In genomic region chr12:131894313-131894860, GRCh38 we compare ENCODE assay signal across 8 cellular contexts. TPM values are rescaled to one million over a fixed set of nuclear protein-coding genes. Genes with fewer than 3 reads are reported as not detected.
DNase-seq lines count a peak whose midpoint lies in the region; ATAC-seq, FAIRE-seq and TF ChIP-seq lines count a peak whose summit lies in the region.

Gene ULK1 (plus strand): TSS chr12:131894622. CDS start chr12:131895002, 380 bp downstream.

- H3K36me3 ChIP-seq in Caco-2 (ENCODE audit: control insufficient read depth, insufficient read depth, low read length) (no peaks in the 10 kb centered on the region; the same call in 1 of the 2 replicates), mesendoderm (ENCODE audit: control insufficient read depth, insufficient read depth, low read length) (no peaks in the 10 kb centered on the region)

- peaks cover 9% of the 10 kb centered on the region for H3K79me1 ChIP-seq in mesendoderm (ENCODE audit: low read length)

- no CpG with 5 or more reads among the region's 64 CpGs for WGBS in mesendoderm (ENCODE audit: extremely low coverage, insufficient coverage, low lambda C conversion rate)

- H3K4me3 ChIP-seq in Caco-2 (ENCODE audit: low read depth, low read length) (peak within 1 kb of the TSS; percentile 75), mesendoderm (ENCODE audit: low read length) (peak within 1 kb of the TSS; percentile 72)

- CTCF ChIA-PET in Caco-2 (lab: Charles Lee) = no interaction called here

- H3K9me3 Mint-ChIP-seq in Caco-2 (ENCODE audit: unreplicated experiment) = no peaks in the 10 kb centered on the region
- H3K9me3 Mint-ChIP-seq in effector memory CD8-positive, alpha-beta T cell = no peaks in the 10 kb centered on the region

- peak within 1 kb of the TSS; percentile 89 for H3K4ac ChIP-seq in mesendoderm (ENCODE audit: low read depth, low read length)

- no peak within 1 kb of the TSS for H4K5ac ChIP-seq in mesendoderm (ENCODE audit: low read length)

- H3K4me3 Mint-ChIP-seq in Caco-2 (ENCODE audit: unreplicated experiment) = peak within 1 kb of the TSS; percentile 83
- peak within 1 kb of the TSS; percentile 86 to 87 for H3K4me3 Mint-ChIP-seq in effector memory CD8-positive, alpha-beta T cell

- H2BK5ac ChIP-seq in mesendoderm (ENCODE audit: low read length) = no peak within 1 kb of the TSS

- TF ChIP-seq CTCF in Caco-2 (IDR thresholded peaks at IDR 0.05; ENCODE audit: insufficient read depth in 1 of 2, low read depth in 1 of 2, low read length in 1 of 2, severe bottlenecking in 1 of 2, unreplicated experiment in 1 of 2) = no peak

- H3K56ac ChIP-seq in mesendoderm (ENCODE audit: low read length) = peak within 1 kb of the TSS; percentile 85

- H3K4me1 Mint-ChIP-seq in Caco-2 (ENCODE audit: low read depth, unreplicated experiment) = peaks cover 13% of the 10 kb centered on the region
- peaks cover 7 to 15% of the 10 kb centered on the region in 2 donors for H3K4me1 Mint-ChIP-seq in effector memory CD8-positive, alpha-beta T cell (ENCODE audit: low read depth in 2 of 2)

- H3K18ac ChIP-seq in mesendoderm (ENCODE audit: low read length) = peak within 1 kb of the TSS; percentile 93

- no peak within 1 kb of the TSS for H2BK15ac ChIP-seq in mesendoderm (replicated peaks; ENCODE audit: low read depth)

- intact Hi-C loops in Caco-2 (cut with micrococcal nuclease; ENCODE audit: unreplicated experiment) = no loop called here

- peak within 1 kb of the TSS; percentile 85 for H3K27ac Mint-ChIP-seq in Caco-2 (ENCODE audit: unreplicated experiment)
- H3K27ac Mint-ChIP-seq in effector memory CD8-positive, alpha-beta T cell = peak within 1 kb of the TSS; percentile 86 to 87

- no peak within 1 kb of the TSS for H4K8ac ChIP-seq in mesendoderm (ENCODE audit: low read depth, low read length)

- FAIRE-seq in HTR-8/SVneo (lab: Jason Lieb, UNC) = peak; percentile 65

- peaks cover 5% of the 10 kb centered on the region; the same call in 1 of the 2 replicates for H3K4me1 ChIP-seq in Caco-2
- no peaks in the 10 kb centered on the region for H3K4me1 ChIP-seq in mesendoderm (ENCODE audit: control insufficient read depth, low read depth, low read length)

- no peaks in the 10 kb centered on the region for H3K27me3 Mint-ChIP-seq in Caco-2 (ENCODE audit: insufficient read depth, unreplicated experiment)
- no peaks in the 10 kb centered on the region for H3K27me3 Mint-ChIP-seq in effector memory CD8-positive, alpha-beta T cell

- peak; percentile 90 to 94 for DNase-seq in Caco-2
- DNase-seq in HTR-8/SVneo (ENCODE audit: insufficient read length, low spot score) = peak; percentile 95
- DNase-seq in NOMO-1 (lab: John Stamatoyannopoulos, UW; ENCODE audit: unreplicated experiment in 2 of 2) = peak; percentile 87 to 89
- peak; percentile 83 to 88 for DNase-seq in activated CD8-positive, alpha-beta memory T cell treated with anti-CD3 and anti-CD28 coated beads for 4 hours (ENCODE audit: low read depth in 2 of 2)
- peak; percentile 92 to 95 (median 93) for DNase-seq in effector memory CD8-positive, alpha-beta T cell
- DNase-seq in mesendoderm = peak; percentile 94
- peak; percentile 90 for DNase-seq in stimulated activated CD8-positive, alpha-beta memory T cell treated with anti-CD3 and anti-CD28 coated beads, Interleukin-12 subunit alpha, Interleukin-12 subunit beta, amount 100 ng/mL, for 4 hours (ENCODE audit: low read depth)

- no peak within 1 kb of the TSS for H2AK5ac ChIP-seq in mesendoderm (ENCODE audit: low read length)

- peaks cover 27% of the 10 kb centered on the region for H3K36me3 Mint-ChIP-seq in Caco-2 (ENCODE audit: insufficient read depth, unreplicated experiment)
- peaks cover 10% of the 10 kb centered on the region for H3K36me3 Mint-ChIP-seq in effector memory CD8-positive, alpha-beta T cell (ENCODE audit: insufficient read depth)

- H3K4me2 ChIP-seq in mesendoderm (ENCODE audit: low read length) = peak within 1 kb of the TSS; percentile 91

- POLR2A ChIA-PET in Caco-2 (lab: Charles Lee) = no interaction called here

- H2BK120ac ChIP-seq in mesendoderm (ENCODE audit: low read depth, low read length) = peak within 1 kb of the TSS; percentile 39

- no peak within 1 kb of the TSS for H3K27ac ChIP-seq in mesendoderm (ENCODE audit: low read depth, low read length)

- H3K9me3 ChIP-seq in Caco-2 = no peaks in the 10 kb centered on the region

- H3K9ac ChIP-seq in mesendoderm (ENCODE audit: low read length) = peak within 1 kb of the TSS; percentile 85

- no TSS peak for BruUV-seq in Caco-2 (replicated peaks; lab: Mats Ljungman, UMichigan)

- ATAC-seq in GM21381 (IDR thresholded peaks at IDR 0.05; ENCODE audit: unreplicated experiment) = peak; percentile 64
- peak; percentile 73 for ATAC-seq in effector memory CD8-positive, alpha-beta T cell (replicated peaks)

- H3K23ac ChIP-seq in mesendoderm (ENCODE audit: low read length) = no peak within 1 kb of the TSS

- H3K79me2 ChIP-seq in mesendoderm (ENCODE audit: control insufficient read depth, insufficient read depth, low read length) = peaks cover 4% of the 10 kb centered on the region

- H3K27me3 ChIP-seq in Caco-2 (replicated peaks; ENCODE audit: control insufficient read depth, insufficient read depth, low read length) (no peaks in the 10 kb centered on the region), mesendoderm (ENCODE audit: insufficient read depth, low read length, poor library complexity) (no peaks in the 10 kb centered on the region)

RNA-seq across cellular contexts. Expression of gene ULK1, which starts in this region (rescaled TPM):
- 61.1 and 63.8 TPM in 2 replicates for total RNA-seq in Caco-2 (2022)
- 19.3 TPM for polyA plus RNA-seq in mesendoderm (2013, experiment 1 of 2)
- polyA plus RNA-seq in mesendoderm (2013, experiment 2 of 2) = 19.9 TPM
